12 cellular contexts compared by ENCODE assay signal in genomic region chr7:135993950-135994349, GRCh38. TPM values are rescaled to one million over a fixed set of nuclear protein-coding genes. Genes with fewer than 3 reads are reported as not detected.
DNase-seq lines count a peak whose midpoint lies in the region; ATAC-seq and TF ChIP-seq lines count a peak whose summit lies in the region.
"Had no signal": no experiment of that assay in that cellular context is flagged by ENCODE, and none has a peak within 500 bp of the region (broad histone marks: within the 10 kb centered on the region; RNA-seq: fewer than 3 reads in every experiment).

No MANE protein-coding gene starts in this region.

- no peaks in the 10 kb centered on the region for H3K27me3 ChIP-seq in foreskin keratinocyte
- H3K27me3 ChIP-seq: heart left ventricle, sigmoid colon had no signal

- no peak for TF ChIP-seq POLR2A in lower leg skin (IDR thresholded peaks at IDR 0.05)

- H3K27ac ChIP-seq in foreskin keratinocyte, result no peak overlapping the region
- H3K27ac ChIP-seq: heart left ventricle, PC-9, sigmoid colon had no signal

- no peak for DNase-seq in foreskin keratinocyte
- DNase-seq in COR-L47 (lab: John Stamatoyannopoulos, UW), result no peak
- DNase-seq in lower leg skin (ENCODE audit: low spot score in 2 of 2), result no peak
- no peak for DNase-seq in RPMI8226
- DNase-seq: DMS79, heart left ventricle, NCI-H2029, PC-9, sigmoid colon had no signal

- TF ChIP-seq CTCF in foreskin keratinocyte (conservative IDR thresholded peaks at IDR 0.05), result no peak
- no peak for TF ChIP-seq CTCF in lower leg skin (IDR thresholded peaks at IDR 0.05)

- peak; percentile 78 for ATAC-seq in GM18870 (IDR thresholded peaks at IDR 0.05; ENCODE audit: unreplicated experiment)
- ATAC-seq in GM21515 (IDR thresholded peaks at IDR 0.05; ENCODE audit: unreplicated experiment), result peak; percentile 71
- ATAC-seq in HG03196 (IDR thresholded peaks at IDR 0.05; ENCODE audit: unreplicated experiment), result peak; percentile 72
- peak; percentile 12 for ATAC-seq in foreskin keratinocyte
- ATAC-seq: heart left ventricle had no signal

- H3K4me3 ChIP-seq in lower leg skin (ENCODE audit: low read depth, poor library complexity, severe bottlenecking), result no peak overlapping the region
- H3K4me3 ChIP-seq: heart left ventricle, PC-9, sigmoid colon had no signal

- intact Hi-C loops in lower leg skin (cut with DNase I; ENCODE audit: low total_unique reads), result no loop called here

- 90 to 92% methylated on average over 3 of the region's 3 CpGs for WGBS in lower leg skin, 2 donors

- no peaks in the 10 kb centered on the region for H3K4me1 ChIP-seq in foreskin keratinocyte
- H3K4me1 ChIP-seq: sigmoid colon had no signal

RNA-seq across cellular contexts. Expression of gene MTPN, which starts 16.8 kb away (rescaled TPM):
- total RNA-seq in foreskin keratinocyte (162 and 172 TPM in 2 replicates), lower leg skin (10 to 100 TPM; 59.6 to 83.3 (median 71.2) TPM)
- 50.4 and 58.2 TPM in 2 replicates for polyA plus RNA-seq in foreskin keratinocyte

Comparison
In these comparisons a context has a peak if more than half of its experiments do, and no peak if none do; other contexts are left out.
1. ATAC-seq: peak in every context shown above with its lines; median percentile 78 in GM18870; 72 in HG03196; 71 in GM21515; 12 in foreskin keratinocyte.